Comparison of ENCODE assay signal across 29 cellular contexts in the genomic region with DNA sequence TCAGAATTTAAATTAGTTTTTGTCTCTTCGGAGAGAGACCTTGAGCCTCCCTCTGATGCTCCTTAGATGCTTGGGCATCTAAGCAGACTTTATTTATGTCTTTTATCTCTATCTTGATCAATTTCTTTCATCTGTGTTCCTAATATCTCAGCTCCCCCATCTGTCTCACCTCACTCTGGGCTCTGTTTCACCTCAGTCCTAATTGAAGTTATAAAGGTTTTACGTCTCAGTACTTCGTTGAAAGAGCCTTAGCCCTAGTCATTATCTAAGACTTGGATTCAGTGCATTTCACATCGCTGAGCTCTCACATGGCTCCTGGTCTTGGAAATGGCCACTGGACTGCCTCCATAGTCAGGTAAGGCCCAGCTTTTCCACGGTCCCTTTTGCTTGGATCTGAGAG. TPM values are rescaled to one million over a fixed set of nuclear protein-coding genes. Genes with fewer than 3 reads are reported as not detected.
DNase-seq lines count a peak whose midpoint lies in the region; ATAC-seq and TF ChIP-seq lines count a peak whose summit lies in the region.
"Had no signal": no experiment of that assay in that cellular context is flagged by ENCODE, and none has a peak within 500 bp of the region (broad histone marks: within the 10 kb centered on the region; RNA-seq: fewer than 3 reads in every experiment).

No MANE protein-coding gene starts in this region.

- H3K9me3 Mint-ChIP-seq in natural killer cell treated with Interleukin-12 subunit alpha and Interleukin-12 subunit beta and Interleukin-15 and Interleukin-18, amount 100 ng/mL, for 72 hours: no peaks in the 10 kb centered on the region
- no peaks in the 10 kb centered on the region for H3K9me3 Mint-ChIP-seq in natural killer cell
- peaks cover 16 to 17% of the 10 kb centered on the region in 2 donors for H3K9me3 Mint-ChIP-seq in activated naive CD4-positive, alpha-beta T cell treated with anti-CD3 and anti-CD28 coated beads, Interleukin-2, amount 50 U/mL, for 72 hours
- H3K9me3 Mint-ChIP-seq: brain; stimulated activated memory B cell treated with anti-CD40 and anti-IgM and Interleukin-4, amounts not matched to agents 10 μg/mL and 1 μg/mL and 100 μg/mL, for 72 hours had no signal

- peaks cover 0 to 6% of the 10 kb centered on the region in 2 donors for H3K27me3 Mint-ChIP-seq in natural killer cell treated with Interleukin-12 subunit alpha and Interleukin-12 subunit beta and Interleukin-15 and Interleukin-18, amount 100 ng/mL, for 72 hours
- peaks cover 0 to 9% of the 10 kb centered on the region in 2 donors for H3K27me3 Mint-ChIP-seq in natural killer cell (ENCODE audit: low read depth in 2 of 2)

- DNase-seq in activated CD4-positive, CD25-positive, alpha-beta regulatory T cell (lab: John Stamatoyannopoulos, UW): no peak
- DNase-seq in natural killer cell treated with Interleukin-12 subunit alpha and Interleukin-12 subunit beta and Interleukin-15 and Interleukin-18, amount 100 ng/mL, for 72 hours (ENCODE audit: low spot score): no peak
- DNase-seq in natural killer cell: no peak
- no peak for DNase-seq in activated naive CD4-positive, alpha-beta T cell treated with anti-CD3 and anti-CD28 coated beads, Interleukin-2, amount 50 U/mL, for 72 hours (ENCODE audit: low spot score in 2 of 2)
- no peak for DNase-seq in HuH-7 (ENCODE audit: low spot score)
- no peak for DNase-seq in effector CD4-positive, alpha-beta T cell
- DNase-seq: 8988T; activated CD4-positive, alpha-beta T cell treated with anti-CD3 and anti-CD28 coated beads, Interleukin-2, amount 50 U/mL, for 4 hours; DMS 273 treated with DMSO at 0.1 percent for 48 hours; EL; KG1; mesenchymal stem cell; NCI-H1436; NCI-H2081 treated with DMSO at 0.1 percent for 48 hours; NCI-H774; RPMI8226; stimulated activated CD4-positive, alpha-beta T cell treated with anti-CD3 and anti-CD28 coated beads, Interleukin-12 subunit alpha, Interleukin-12 subunit beta, amount 100 ng/mL, for 4 hours; stimulated activated CD4-positive, alpha-beta T cell treated with anti-CD3 and anti-CD28 coated beads, Interleukin-4, amount 100 ng/mL, for 24 hours had no signal

- peaks cover 15 to 45% of the 10 kb centered on the region in 2 donors for H3K4me1 Mint-ChIP-seq in natural killer cell treated with Interleukin-12 subunit alpha and Interleukin-12 subunit beta and Interleukin-15 and Interleukin-18, amount 100 ng/mL, for 72 hours (ENCODE audit: low read depth in 2 of 2)
- peaks cover 2 to 15% of the 10 kb centered on the region in 2 donors for H3K4me1 Mint-ChIP-seq in natural killer cell
- H3K4me1 Mint-ChIP-seq: brain had no signal

- TF ChIP-seq CTCF in natural killer cell (IDR thresholded peaks at IDR 0.05): no peak

- H3K36me3 Mint-ChIP-seq in natural killer cell treated with Interleukin-12 subunit alpha and Interleukin-12 subunit beta and Interleukin-15 and Interleukin-18, amount 100 ng/mL, for 72 hours: peaks cover 5% of the 10 kb centered on the region
- H3K36me3 Mint-ChIP-seq in natural killer cell: no peaks in the 10 kb centered on the region
- H3K36me3 Mint-ChIP-seq in activated naive CD4-positive, alpha-beta T cell treated with anti-CD3 and anti-CD28 coated beads, Interleukin-2, amount 50 U/mL, for 72 hours: peaks cover 9 to 15% of the 10 kb centered on the region in 2 donors
- H3K36me3 Mint-ChIP-seq: brain; stimulated activated memory B cell treated with anti-CD40 and anti-IgM and Interleukin-4, amounts not matched to agents 10 μg/mL and 1 μg/mL and 100 μg/mL, for 72 hours had no signal

- ATAC-seq in activated CD4-positive, CD25-positive, alpha-beta regulatory T cell treated with anti-CD3 and anti-CD28 coated beads, Interleukin-2, amount 50 U/mL, for 24 hours: peak; percentile 3 to 11
- no peak for ATAC-seq in natural killer cell treated with Interleukin-12 subunit alpha and Interleukin-12 subunit beta and Interleukin-15 and Interleukin-18, amount 100 ng/mL, for 72 hours
- ATAC-seq in natural killer cell (no peak), GM18907 (IDR thresholded peaks at IDR 0.05; ENCODE audit: unreplicated experiment) (no peak)
- ATAC-seq in activated naive CD4-positive, alpha-beta T cell treated with anti-CD3 and anti-CD28 coated beads, Interleukin-2, amount 50 U/mL, for 72 hours: no peak
- ATAC-seq: GM12878; left lobe of liver; sciatic nerve; stimulated activated memory B cell treated with anti-CD40 and anti-IgM and Interleukin-4, amounts not matched to agents 10 μg/mL and 1 μg/mL and 100 μg/mL, for 72 hours had no signal

- peak overlapping the region; percentile 29 for H3K4me3 Mint-ChIP-seq in natural killer cell treated with Interleukin-12 subunit alpha and Interleukin-12 subunit beta and Interleukin-15 and Interleukin-18, amount 100 ng/mL, for 72 hours
- no peak overlapping the region for H3K4me3 Mint-ChIP-seq in natural killer cell
- H3K4me3 Mint-ChIP-seq: brain; stimulated activated memory B cell treated with anti-CD40 and anti-IgM and Interleukin-4, amounts not matched to agents 10 μg/mL and 1 μg/mL and 100 μg/mL, for 72 hours had no signal

- H3K27ac Mint-ChIP-seq in natural killer cell treated with Interleukin-12 subunit alpha and Interleukin-12 subunit beta and Interleukin-15 and Interleukin-18, amount 100 ng/mL, for 72 hours: peak overlapping the region; percentile 20 to 34
- no peak overlapping the region for H3K27ac Mint-ChIP-seq in natural killer cell
- H3K27ac Mint-ChIP-seq in activated naive CD4-positive, alpha-beta T cell treated with anti-CD3 and anti-CD28 coated beads, Interleukin-2, amount 50 U/mL, for 72 hours: peak overlapping the region; percentile 23 to 86
- H3K27ac Mint-ChIP-seq: brain; stimulated activated memory B cell treated with anti-CD40 and anti-IgM and Interleukin-4, amounts not matched to agents 10 μg/mL and 1 μg/mL and 100 μg/mL, for 72 hours had no signal

- intact Hi-C loops in natural killer cell (cut with micrococcal nuclease): no loop called here

RNA-seq across cellular contexts. Expression of a gene that starts 13.8 kb away (rescaled TPM):
- total RNA-seq in natural killer cell treated with Interleukin-12 subunit alpha and Interleukin-12 subunit beta and Interleukin-15 and Interleukin-18, amount 100 ng/mL, for 72 hours: 10 to 100 TPM; 13.7 to 54.8 TPM
- total RNA-seq in natural killer cell: 1 to 10 TPM in 1 of 3 donors, under 1 TPM in 2; 0.31 to 2.3 (median 0.78) TPM
- 10 to 100 TPM; 55.0 to 61.7 TPM for total RNA-seq in activated naive CD4-positive, alpha-beta T cell treated with anti-CD3 and anti-CD28 coated beads, Interleukin-2, amount 50 U/mL, for 72 hours
- total RNA-seq: chondrocyte, GM12878, posterior vena cava, SJSA1, temporal lobe had no signal

Comparison
In these comparisons a context has a peak if more than half of its experiments do, and no peak if none do; other contexts are left out.
1. H3K27ac Mint-ChIP-seq: peak in natural killer cell treated with Interleukin-12 subunit alpha and Interleukin-12 subunit beta and Interleukin-15 and Interleukin-18, amount 100 ng/mL, for 72 hours (2 of 2) and activated naive CD4-positive, alpha-beta T cell treated with anti-CD3 and anti-CD28 coated beads, Interleukin-2, amount 50 U/mL, for 72 hours (2 of 2); none in natural killer cell (0 of 2).
2. RNA of a gene that starts 13.8 kb away (total RNA-seq): 55.0 to 61.7 TPM in activated naive CD4-positive, alpha-beta T cell treated with anti-CD3 and anti-CD28 coated beads, Interleukin-2, amount 50 U/mL, for 72 hours and 13.7 to 54.8 TPM in natural killer cell treated with Interleukin-12 subunit alpha and Interleukin-12 subunit beta and Interleukin-15 and Interleukin-18, amount 100 ng/mL, for 72 hours; 0.31 to 2.3 TPM in natural killer cell; every median in the first group is over 4 times any median in the second.
3. ATAC-seq: peak in activated CD4-positive, CD25-positive, alpha-beta regulatory T cell treated with anti-CD3 and anti-CD28 coated beads, Interleukin-2, amount 50 U/mL, for 24 hours (2 of 2); none in natural killer cell treated with Interleukin-12 subunit alpha and Interleukin-12 subunit beta and Interleukin-15 and Interleukin-18, amount 100 ng/mL, for 72 hours (0 of 2), natural killer cell (0 of 3), activated naive CD4-positive, alpha-beta T cell treated with anti-CD3 and anti-CD28 coated beads, Interleukin-2, amount 50 U/mL, for 72 hours (0 of 2) and GM18907 (single experiment).